Comparison of ENCODE assay signal across 19 cellular contexts in genomic region chr3:198046120-198046857, GRCh38.
A peak's percentile ranks its signal among the peaks of the same experiment; 100 is the strongest.
DNase-seq lines count a peak whose midpoint lies in the region; ATAC-seq, FAIRE-seq and TF ChIP-seq lines count a peak whose summit lies in the region.
"Had no signal": no experiment of that assay in that cellular context is flagged by ENCODE, and none has a peak within 500 bp of the region (broad histone marks: within the 10 kb centered on the region; RNA-seq: fewer than 3 reads in every experiment).

No MANE protein-coding gene starts in this region.

- TF ChIP-seq CTCF in HepG2 (CRISPR knock-in tag; IDR thresholded peaks at IDR 0.05) (no peak), right lobe of liver (IDR thresholded peaks at IDR 0.05) (no peak), K562 (IDR thresholded peaks at IDR 0.05 in 2 of 3, conservative IDR thresholded peaks at IDR 0.05 in 1 of 3; ENCODE audit: insufficient read depth in 2 of 3, low read depth in 1 of 3, low read length in 3 of 3) (no peak)

- peaks cover 6% of the 10 kb centered on the region for H3K9me3 ChIP-seq in HepG2 (ENCODE audit: low read length)
- no peaks in the 10 kb centered on the region for H3K9me3 ChIP-seq in right lobe of liver
- H3K9me3 ChIP-seq in K562 (replicated peaks; ENCODE audit: control insufficient read depth, insufficient read depth, low read depth, low read length), result no peaks in the 10 kb centered on the region; the same call in 1 of the 2 replicates

- no peaks in the 10 kb centered on the region for H3K36me3 Mint-ChIP-seq in activated T-helper 17 cell treated with anti-CD3 and anti-CD28 coated beads, Interleukin-2, amount 50 U/mL, for 72 hours (ENCODE audit: low read depth)

- H3K36me3 ChIP-seq in HepG2 (replicated peaks in 1 of 2; ENCODE audit: control insufficient read depth in 1 of 2, insufficient read depth in 2 of 2, low read length in 2 of 2) (no peaks in the 10 kb centered on the region), right lobe of liver (no peaks in the 10 kb centered on the region), K562 (ENCODE audit: control insufficient read depth, insufficient read depth, low read length) (no peaks in the 10 kb centered on the region; the same call in 2 of the 3 replicates)

- no peak overlapping the region for H3K27ac Mint-ChIP-seq in activated T-helper 17 cell treated with anti-CD3 and anti-CD28 coated beads, Interleukin-2, amount 50 U/mL, for 72 hours
- H3K27ac Mint-ChIP-seq: B cell; CD4-positive, alpha-beta T cell had no signal

- WGBS in HepG2 (ENCODE audit: low lambda C conversion rate), result 18% methylated on average over 3 of the region's 8 CpGs
- no CpG with 5 or more reads among the region's 8 CpGs for WGBS in right lobe of liver (ENCODE audit: insufficient coverage, low coverage, low lambda C conversion rate, missing lambda C conversion rate)
- 89% methylated on average over 8 of the region's 8 CpGs for WGBS in K562 (ENCODE audit: insufficient coverage, low coverage, missing lambda C conversion rate)

- no peaks in the 10 kb centered on the region for H3K9me1 ChIP-seq in K562 (ENCODE audit: control insufficient read depth, insufficient read depth, low read length)

- no peaks in the 10 kb centered on the region for H4K20me1 ChIP-seq in HepG2 (ENCODE audit: insufficient read depth, low read length)
- no peaks in the 10 kb centered on the region; the same call in 1 of the 2 replicates for H4K20me1 ChIP-seq in K562 (replicated peaks; ENCODE audit: control insufficient read depth, insufficient read depth, low read length)

- H3K27me3 ChIP-seq in HepG2 (ENCODE audit: control insufficient read depth in 1 of 2, insufficient read depth in 2 of 2, low read length in 2 of 2) (no peaks in the 10 kb centered on the region), right lobe of liver (no peaks in the 10 kb centered on the region), K562 (ENCODE audit: control insufficient read depth in 2 of 2, insufficient read depth in 2 of 2, low read length in 2 of 2) (no peaks in the 10 kb centered on the region)

- TF ChIP-seq EP300 in HepG2 (IDR thresholded peaks at IDR 0.05; ENCODE audit: low read depth in 2 of 2, low read length in 2 of 2) (no peak), HepG2 (CRISPR knock-in tag; IDR thresholded peaks at IDR 0.05; ENCODE audit: borderline replicate concordance) (no peak), K562 (IDR thresholded peaks at IDR 0.05; ENCODE audit: low read length) (no peak)

- H3K4me2 ChIP-seq in HepG2 (ENCODE audit: low read depth, low read length) (no peak overlapping the region), K562 (ENCODE audit: insufficient read depth, low read length) (no peak overlapping the region)

- no peak overlapping the region for H3K27ac ChIP-seq in HepG2 (ENCODE audit: extremely low read length, insufficient read depth, low read length)
- no peak overlapping the region for H3K27ac ChIP-seq in right lobe of liver
- no peak overlapping the region for H3K27ac ChIP-seq in K562 (ENCODE audit: extremely low read depth, low read depth, low read length)
- H3K27ac ChIP-seq: HL-60 had no signal

- no peaks in the 10 kb centered on the region for H3K4me1 Mint-ChIP-seq in activated T-helper 17 cell treated with anti-CD3 and anti-CD28 coated beads, Interleukin-2, amount 50 U/mL, for 72 hours
- H3K4me1 Mint-ChIP-seq: B cell had no signal

- TF ChIP-seq POLR2A in HepG2 (IDR thresholded peaks at IDR 0.05; ENCODE audit: insufficient read depth in 1 of 2, low read depth in 2 of 2, low read length in 2 of 2) (no peak), right lobe of liver (IDR thresholded peaks at IDR 0.05) (no peak), K562 (conservative IDR thresholded peaks at IDR 0.05) (no peak)

- H3K9ac ChIP-seq in HepG2 (ENCODE audit: insufficient read depth, low read depth, low read length), result no peak overlapping the region
- peak overlapping the region in 1 of 2 experiments; percentile 28; a peak in 1 of 4 replicates for H3K9ac ChIP-seq in K562 (ENCODE audit: insufficient read depth in 1 of 2, low read depth in 2 of 2, low read length in 2 of 2)

- CTCF ChIA-PET in HepG2 (lab: Yijun Ruan, JAX; ENCODE audit: low intra/inter-chr PET ratio, low total read pairs) (no interaction called here), K562 (lab: Yijun Ruan, JAX; ENCODE audit: low intra/inter-chr PET ratio) (no interaction called here)

- DNase-seq in HepG2 (ENCODE audit: low spot score) (no peak), right lobe of liver (no peak), K562 (ENCODE audit: extremely low read depth in 1 of 4, low spot score in 3 of 4) (no peak), iPS-NIHi7 (ENCODE audit: extremely low spot score) (peak; percentile 16), NCI-H146 (lab: John Stamatoyannopoulos, UW) (no peak), urothelium cell line (ENCODE audit: low spot score) (no peak)
- DNase-seq: 8988T; ACHN; C1 segment of cervical spinal cord; Calu3; CD4-positive, alpha-beta T cell; DND-41; GDM1; IMR-90 had no signal

- H3K79me2 ChIP-seq in HepG2 (ENCODE audit: insufficient read depth, low read length) (no peaks in the 10 kb centered on the region), K562 (ENCODE audit: control insufficient read depth, insufficient read depth, low read length) (no peaks in the 10 kb centered on the region)

- BruUV-seq in HepG2 (replicated peaks; lab: Mats Ljungman, UMichigan), result no TSS peak
- no TSS peak for BruUV-seq in K562 (replicated peaks; lab: Mats Ljungman, UMichigan)

- in situ Hi-C loops in HepG2 (cut with HindIII; ENCODE audit: extremely low pct_ligation_motif_present, low pct_unique_long_range_greater_than_20kb), result no loop called here
- in situ Hi-C loops in K562 (cut with MboI), result no loop called here

- H2AFZ ChIP-seq in HepG2 (ENCODE audit: low read length), result no peak overlapping the region
- no peak overlapping the region for H2AFZ ChIP-seq in K562 (ENCODE audit: low read depth, low read length)

- TF ChIP-seq RAD21 in HepG2 (CRISPR knock-in tag; IDR thresholded peaks at IDR 0.05) (no peak), K562 (CRISPR knock-in tag; conservative IDR thresholded peaks at IDR 0.05 in 1 of 2, IDR thresholded peaks at IDR 0.05 in 1 of 2) (no peak)

- H3K4me1 ChIP-seq in HepG2 (ENCODE audit: insufficient read depth, low read length) (no peaks in the 10 kb centered on the region), right lobe of liver (no peaks in the 10 kb centered on the region), K562 (replicated peaks in 1 of 2; ENCODE audit: control insufficient read depth in 2 of 2, insufficient read depth in 2 of 2, low read length in 2 of 2) (peaks cover 0 to 6% of the 10 kb centered on the region in 2 experiments; a peak in 3 of 5 replicates)

- ATAC-seq in HepG2 (peak; percentile 78), right lobe of liver (no peak), K562 (0 out of 3 replicates have a peak, but pooled peaks have one; percentile 24), GM18907 (IDR thresholded peaks at IDR 0.05; ENCODE audit: unreplicated experiment) (no peak)
- ATAC-seq in activated T-helper 17 cell treated with anti-CD3 and anti-CD28 coated beads, Interleukin-2, amount 50 U/mL, for 72 hours (replicated peaks), result no peak

- no peaks in the 10 kb centered on the region for H3K9me3 Mint-ChIP-seq in activated T-helper 17 cell treated with anti-CD3 and anti-CD28 coated beads, Interleukin-2, amount 50 U/mL, for 72 hours
- H3K9me3 Mint-ChIP-seq: CD4-positive, alpha-beta T cell had no signal

- intact Hi-C loops in HepG2 (cut with micrococcal nuclease; ENCODE audit: unreplicated experiment), result no loop called here
- intact Hi-C loops in right lobe of liver (cut with DNase I), result no loop called here
- intact Hi-C loops in K562 (cut with micrococcal nuclease), result no loop called here

- H3K27me3 Mint-ChIP-seq in activated T-helper 17 cell treated with anti-CD3 and anti-CD28 coated beads, Interleukin-2, amount 50 U/mL, for 72 hours, result no peaks in the 10 kb centered on the region
- H3K27me3 Mint-ChIP-seq: B cell had no signal

- FAIRE-seq in HepG2 (lab: Jason Lieb, UNC) (no peak), K562 (lab: Jason Lieb, UNC) (no peak), urothelium cell line (lab: Jason Lieb, UNC) (no peak)
- FAIRE-seq: GM12892 had no signal

- H3K4me3 ChIP-seq in HepG2 (replicated peaks in 1 of 3; ENCODE audit: insufficient read depth in 1 of 3, low read depth in 2 of 3, low read length in 3 of 3) (no peak overlapping the region), right lobe of liver (no peak overlapping the region), K562 (no peak overlapping the region)

- POLR2A ChIA-PET in HepG2 (lab: Yijun Ruan, JAX) (no interaction called here), K562 (lab: Yijun Ruan, JAX) (interaction anchor here (1.5 kb wide), 1 partner anchor 12 kb away, joined by 6 read pairs; no protein-coding TSS in a partner anchor)

- H3K4me3 Mint-ChIP-seq in activated T-helper 17 cell treated with anti-CD3 and anti-CD28 coated beads, Interleukin-2, amount 50 U/mL, for 72 hours, result no peak overlapping the region
- H3K4me3 Mint-ChIP-seq: B cell; CD4-positive, alpha-beta T cell had no signal

TF ChIP-seq in HepG2, 621 proteins besides CTCF, POLR2A, EP300 and RAD21 (continues in another document):
- no peak for TF ChIP-seq ZNF598 (CRISPR knock-in tag; IDR thresholded peaks at IDR 0.05; ENCODE audit: borderline replicate concordance)

TF ChIP-seq in K562, 482 proteins besides CTCF, POLR2A, EP300 and RAD21:
- TF ChIP-seq C11orf30 (IDR thresholded peaks at IDR 0.05; ENCODE audit: low read depth) (no peak), POLR2G (IDR thresholded peaks at IDR 0.05; ENCODE audit: low read depth, low read length) (0 out of 2 replicates have a peak, but pooled peaks have one; percentile 22), CBX2 (IDR thresholded peaks at IDR 0.05; ENCODE audit: insufficient read depth, low read length, poor library complexity, severe bottlenecking) (no peak), HDAC6 (IDR thresholded peaks at IDR 0.05; ENCODE audit: low read depth, low read length) (no peak)
TF ChIP-seq in K562: peak in this region for 1.

Comparison
In these comparisons a context has a peak if more than half of its experiments do, and no peak if none do; other contexts are left out.
1. ATAC-seq: peak in HepG2 (single experiment) and K562 (single experiment); none in right lobe of liver (0 of 4), GM18907 (single experiment) and activated T-helper 17 cell treated with anti-CD3 and anti-CD28 coated beads, Interleukin-2, amount 50 U/mL, for 72 hours (single experiment).
2. Of the 241 proteins assayed by ChIP-seq in both HepG2 and K562: peak only in HepG2: none; only in K562: POLR2G; in both: none; in neither: 240.